ENCODE assay signal across 14 cellular contexts in the genomic region with DNA sequence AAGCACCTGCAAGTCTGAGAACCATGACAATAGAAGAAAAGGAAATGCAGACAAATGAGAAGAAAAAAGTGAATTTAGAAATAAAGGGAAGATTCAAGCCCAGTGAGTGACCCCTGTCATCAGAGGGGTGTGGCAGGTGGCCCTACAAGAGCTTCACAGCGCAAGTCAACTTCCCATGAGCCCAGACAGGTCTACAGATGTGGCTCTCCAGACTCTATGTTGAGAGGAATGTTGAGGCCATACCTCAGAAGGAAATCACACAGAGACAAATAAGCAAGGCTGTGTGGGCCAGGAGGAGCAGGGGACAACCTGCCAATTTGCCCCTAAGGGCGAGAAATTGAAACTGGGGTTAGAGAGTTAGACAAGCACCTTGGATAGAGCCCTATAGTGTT.
A peak's percentile ranks its signal among the peaks of the same experiment; 100 is the strongest.
DNase-seq lines count a peak whose midpoint lies in the region; ATAC-seq and TF ChIP-seq lines count a peak whose summit lies in the region.
"Had no signal": no experiment of that assay in that cellular context is flagged by ENCODE, and none has a peak within 500 bp of the region (broad histone marks: within the 10 kb centered on the region; RNA-seq: fewer than 3 reads in every experiment).

No MANE protein-coding gene starts in this region.

- ATAC-seq in GM19023 (IDR thresholded peaks at IDR 0.05; ENCODE audit: unreplicated experiment) (peak; percentile 6), PC-3 (no peak)

- H3K4me2 ChIP-seq in GM23248 (ENCODE audit: unreplicated experiment): peak overlapping the region; percentile 45
- H3K4me2 ChIP-seq in PC-3 (ENCODE audit: low read length): peak overlapping the region; percentile 68

- H3K36me3 Mint-ChIP-seq in immature natural killer cell: no peaks in the 10 kb centered on the region
- H3K36me3 Mint-ChIP-seq: naive B cell had no signal

- no peak for TF ChIP-seq CTCF in PC-3 (conservative IDR thresholded peaks at IDR 0.05; ENCODE audit: low read depth, low read length)
- TF ChIP-seq CTCF in ascending aorta (IDR thresholded peaks at IDR 0.05): no peak

- CTCF ChIA-PET in PC-3 (lab: Charles Lee): no interaction called here

- in situ Hi-C loops in GM23248 (cut with MboI): no loop called here

- H3K4me1 Mint-ChIP-seq in immature natural killer cell: peaks cover 22 to 25% of the 10 kb centered on the region in 2 donors
- H3K4me1 Mint-ChIP-seq: naive B cell had no signal

- peak overlapping the region in 3 of 6 donors; percentile 13 to 61 (median 53) for H3K27ac Mint-ChIP-seq in immature natural killer cell
- H3K27ac Mint-ChIP-seq: T-helper 17 cell had no signal

- no peaks in the 10 kb centered on the region for H4K20me1 ChIP-seq in GM23248 (ENCODE audit: insufficient read depth)
- H4K20me1 ChIP-seq in PC-3 (ENCODE audit: low read length): no peaks in the 10 kb centered on the region

- H3K9me3 ChIP-seq in GM23248 (ENCODE audit: low read depth) (no peaks in the 10 kb centered on the region), PC-3 (ENCODE audit: low read length) (no peaks in the 10 kb centered on the region), ascending aorta (no peaks in the 10 kb centered on the region)
- H3K9me3 ChIP-seq: thyroid gland had no signal

- no peaks in the 10 kb centered on the region for H3K79me2 ChIP-seq in GM23248 (ENCODE audit: insufficient read depth)
- no peaks in the 10 kb centered on the region for H3K79me2 ChIP-seq in PC-3 (ENCODE audit: low read length)

- H3K27me3 Mint-ChIP-seq in immature natural killer cell (ENCODE audit: low read depth in 3 of 3): peaks cover 3 to 9% (median 5%) of the 10 kb centered on the region in 3 donors

- BruUV-seq in PC-3 (replicated peaks; lab: Mats Ljungman, UMichigan): no TSS peak

- 97 to 100% methylated on average over 2 of the region's 2 CpGs for WGBS in GM23248 (ENCODE audit: low coverage in 1 of 2, low lambda C conversion rate in 2 of 2, missing lambda C conversion rate in 2 of 2), 2 experiments

- no peaks in the 10 kb centered on the region for H3K9me3 Mint-ChIP-seq in immature natural killer cell
- H3K9me3 Mint-ChIP-seq: naive B cell had no signal

- H3K27me3 ChIP-seq in GM23248 (replicated peaks; ENCODE audit: insufficient read depth): no peaks in the 10 kb centered on the region
- no peaks in the 10 kb centered on the region for H3K27me3 ChIP-seq in PC-3 (ENCODE audit: low read length)
- no peaks in the 10 kb centered on the region for H3K27me3 ChIP-seq in ascending aorta
- H3K27me3 ChIP-seq: thyroid gland had no signal

- H3K4me3 Mint-ChIP-seq in immature natural killer cell: peak overlapping the region; percentile 63 to 84 (median 69)
- H3K4me3 Mint-ChIP-seq: naive B cell, T-helper 17 cell had no signal

- no peak overlapping the region for H2AFZ ChIP-seq in GM23248
- H2AFZ ChIP-seq in PC-3 (ENCODE audit: low read length): 0 out of 2 replicates have a peak overlapping the region, but pooled peaks have one; percentile 62

- intact Hi-C loops in PC-3 (cut with micrococcal nuclease): no loop called here
- intact Hi-C loops in ascending aorta (cut with DNase I): no loop called here

- POLR2A ChIA-PET in PC-3 (lab: Charles Lee; ENCODE audit: unreplicated experiment): interaction anchor here (0.6 kb wide), 1 partner anchor 239 kb away, joined by 3 read pairs; no protein-coding TSS in a partner anchor

- H3F3A ChIP-seq in GM23248 (ENCODE audit: insufficient read depth) (0 out of 2 replicates have a peak, but pooled peaks cover 11% of the 10 kb centered on the region), PC-3 (ENCODE audit: low read length, unreplicated experiment) (no peaks in the 10 kb centered on the region)

- no peaks in the 10 kb centered on the region for H3K36me3 ChIP-seq in GM23248 (ENCODE audit: low read depth)
- H3K36me3 ChIP-seq in PC-3 (ENCODE audit: low read depth, low read length): no peaks in the 10 kb centered on the region
- H3K36me3 ChIP-seq in ascending aorta: no peaks in the 10 kb centered on the region
- H3K36me3 ChIP-seq: thyroid gland had no signal

- H3K9ac ChIP-seq in GM23248 (no peak overlapping the region), PC-3 (ENCODE audit: low read length) (peak overlapping the region; percentile 74)

- no peak for DNase-seq in GM23248
- DNase-seq in PC-3: no peak
- DNase-seq in immature natural killer cell: no peak
- no peak for DNase-seq in NCI-H2171 treated with DMSO at 0.1 percent for 48 hours (lab: John Stamatoyannopoulos, UW)
- no peak for DNase-seq in substantia nigra (lab: John Stamatoyannopoulos, UW)
- DNase-seq in ascending aorta (ENCODE audit: low spot score in 2 of 2): no peak
- DNase-seq: activated gamma-delta T cell treated with Interleukin-2 at 50 U/mL for 16 hours; effector CD4-positive, alpha-beta T cell; naive B cell; NCI-H187; NCI-H748 treated with DMSO at 0.1 percent for 48 hours; T-helper 17 cell had no signal

- H3K27ac ChIP-seq in GM23248: peak overlapping the region; percentile 13; the same call in 1 of the 2 replicates
- H3K27ac ChIP-seq in PC-3 (ENCODE audit: low read length): peak overlapping the region; percentile 99
- no peak overlapping the region for H3K27ac ChIP-seq in substantia nigra (ENCODE audit: low read depth, low read length, poor library complexity, severe bottlenecking)
- H3K27ac ChIP-seq in ascending aorta: no peak overlapping the region

- H3K4me3 ChIP-seq in GM23248 (no peak overlapping the region), PC-3 (ENCODE audit: low read length) (no peak overlapping the region), ascending aorta (no peak overlapping the region)
- H3K4me3 ChIP-seq: thyroid gland had no signal

- H3K4me1 ChIP-seq in GM23248 (ENCODE audit: insufficient read depth) (peaks cover 10% of the 10 kb centered on the region; the same call in 1 of the 2 replicates), PC-3 (ENCODE audit: insufficient read depth, low read length) (peaks cover 23% of the 10 kb centered on the region), ascending aorta (no peaks in the 10 kb centered on the region)

- H3K9me2 ChIP-seq in GM23248 (ENCODE audit: insufficient read depth): no peaks in the 10 kb centered on the region
- no peaks in the 10 kb centered on the region for H3K9me2 ChIP-seq in PC-3 (replicated peaks; ENCODE audit: low read length)

Comparison
In these comparisons a context has a peak if more than half of its experiments do, and no peak if none do; other contexts are left out.
1. H3K27ac ChIP-seq: peak in GM23248 (single experiment) and PC-3 (single experiment); none in substantia nigra (single experiment) and ascending aorta (0 of 2).